ENCODE assay signal across 8 cellular contexts in genomic region chr4:3436798-3437581, GRCh38. TPM values are rescaled to one million over a fixed set of nuclear protein-coding genes. Genes with fewer than 3 reads are reported as not detected.
DNase-seq lines count a peak whose midpoint lies in the region; ATAC-seq and TF ChIP-seq lines count a peak whose summit lies in the region.

No MANE protein-coding gene starts in this region.

- H2AFZ ChIP-seq in osteoblast (ENCODE audit: low read length), result peak overlapping the region; percentile 70

- no peak for TF ChIP-seq CTCF in osteoblast (IDR thresholded peaks at IDR 0.05; ENCODE audit: extremely low read depth, low read depth, low read length)

- DNase-seq in GDM1 (lab: John Stamatoyannopoulos, UW) (peak; percentile 27), NCI-H1694 treated with DMSO at 0.1 percent for 48 hours (lab: John Stamatoyannopoulos, UW) (peak; percentile 60), T47D (ENCODE audit: low read depth in 1 of 2, low spot score in 1 of 2) (peak; percentile 84 to 92), osteoblast (ENCODE audit: insufficient read length, low spot score, missing footprints) (peak; percentile 98), NCI-H1092 (lab: John Stamatoyannopoulos, UW) (no peak), middle frontal gyrus (ENCODE audit: extremely low spot score, low spot score) (no peak)

- ATAC-seq in HG02798 (IDR thresholded peaks at IDR 0.05; ENCODE audit: poor library complexity, unreplicated experiment) (no peak), HG03095 (IDR thresholded peaks at IDR 0.05; ENCODE audit: unreplicated experiment) (no peak)

- in situ Hi-C loops in T47D (cut with HindIII; ENCODE audit: low pct_unique_long_range_greater_than_20kb, low sequenced_read_pairs), result no loop called here

- no peaks in the 10 kb centered on the region for H4K20me1 ChIP-seq in osteoblast (ENCODE audit: insufficient read depth, low read length)

- no peak overlapping the region for H3K4me3 ChIP-seq in osteoblast (ENCODE audit: insufficient read depth, low read length)

- H3K79me2 ChIP-seq in osteoblast (ENCODE audit: insufficient read depth, low read length), result no peaks in the 10 kb centered on the region

- H3K27ac ChIP-seq in osteoblast (ENCODE audit: low read depth, low read length), result no peak overlapping the region

- peak overlapping the region; percentile 19 for H3K4me2 ChIP-seq in osteoblast (ENCODE audit: insufficient read depth, low read length)

- H3K36me3 ChIP-seq in osteoblast (ENCODE audit: insufficient read depth, low read length), result no peaks in the 10 kb centered on the region

- H3K9me3 ChIP-seq in osteoblast (ENCODE audit: low read depth, low read length), result no peaks in the 10 kb centered on the region

- peaks cover 9% of the 10 kb centered on the region for H3K4me1 ChIP-seq in osteoblast (ENCODE audit: insufficient read depth, low read length)

- no peaks in the 10 kb centered on the region for H3K27me3 ChIP-seq in osteoblast (ENCODE audit: insufficient read depth, low read length)

RNA-seq across cellular contexts. Expression of gene HGFAC, which starts 4.8 kb away (rescaled TPM):
- not detected in 2 replicates for total RNA-seq in osteoblast

RNA-seq across cellular contexts. Expression of gene DOK7, which starts 26.1 kb away (rescaled TPM):
- not detected in 2 replicates for total RNA-seq in osteoblast

Comparison
In these comparisons a context has a peak if more than half of its experiments do, and no peak if none do; other contexts are left out.
1. DNase-seq: peak in GDM1 (single experiment), NCI-H1694 treated with DMSO at 0.1 percent for 48 hours (single experiment), T47D (2 of 2) and osteoblast (single experiment); none in NCI-H1092 (single experiment) and middle frontal gyrus (single experiment).